ENCODE assay signal across 10 cellular contexts in genomic region chr6:14170128-14170527, GRCh38.
"Had no signal": no experiment of that assay in that cellular context is flagged by ENCODE, and none has a peak within 500 bp of the region (broad histone marks: within the 10 kb centered on the region; RNA-seq: fewer than 3 reads in every experiment).

No MANE protein-coding gene starts in this region.

- H3K27ac ChIP-seq: GM23248, HL-60, KMS-11 had no signal

- H3K4me2 ChIP-seq: KMS-11 had no signal

- ATAC-seq: HCT116 had no signal

- H3K4me3 ChIP-seq: GM23248, HAP-1 had no signal

- H2AFZ ChIP-seq: GM23248 had no signal

- H3K9ac ChIP-seq: GM23248, KMS-11 had no signal

- H3K4me1 ChIP-seq: HAP-1 had no signal

- H3K36me3 ChIP-seq: HAP-1 had no signal

- DNase-seq: GM23248, GOT3, H7, HFFc6, IMR-90, KBM-7 had no signal
